ENCODE assay signal across 9 cellular contexts in genomic region chr1:27632387-27633297, GRCh38. TPM values are rescaled to one million over a fixed set of nuclear protein-coding genes. Genes with fewer than 3 reads are reported as not detected.
DNase-seq lines count a peak whose midpoint lies in the region; ATAC-seq, FAIRE-seq and TF ChIP-seq lines count a peak whose summit lies in the region.
"Had no signal": no experiment of that assay in that cellular context is flagged by ENCODE, and none has a peak within 500 bp of the region (broad histone marks: within the 10 kb centered on the region; RNA-seq: fewer than 3 reads in every experiment).

No MANE protein-coding gene starts in this region.

- TF ChIP-seq EP300 in tibial nerve (IDR thresholded peaks at IDR 0.05) = no peak

- H3K36me3 ChIP-seq in left lung = no peaks in the 10 kb centered on the region
- no peaks in the 10 kb centered on the region for H3K36me3 ChIP-seq in tibial nerve

- peaks cover 7 to 92% of the 10 kb centered on the region in 2 donors for H3K4me1 ChIP-seq in left lung
- peaks cover 0 to 59% (median 27%) of the 10 kb centered on the region in 4 donors for H3K4me1 ChIP-seq in tibial nerve

- peaks cover 71% of the 10 kb centered on the region for H3K4me1 Mint-ChIP-seq in activated CD4-positive, alpha-beta memory T cell treated with anti-CD3 and anti-CD28 coated beads, Interleukin-2, amount 10 ng/mL, durations not matched to agents 7 days and 5 days

- 67 to 74% methylated on average over 14 of the region's 14 CpGs for WGBS in tibial nerve, 2 donors

- no peak for DNase-seq in GM12891 (ENCODE audit: insufficient read length, low spot score)
- DNase-seq in activated CD4-positive, alpha-beta memory T cell treated with anti-CD3 and anti-CD28 coated beads, Interleukin-2, amount 10 ng/mL, durations not matched to agents 7 days and 5 days = peak; percentile 69
- DNase-seq in left lung = peak in 1 of 2 donors; percentile 55
- no peak for DNase-seq in tibial nerve (ENCODE audit: low spot score in 2 of 2)
- no peak for DNase-seq in NCI-H69 (lab: John Stamatoyannopoulos, UW)
- no peak for DNase-seq in NCI-H146 treated with DMSO at 0.1 percent for 48 hours (lab: John Stamatoyannopoulos, UW; ENCODE audit: unreplicated experiment)
- no peak for DNase-seq in NCI-H1105 treated with DMSO at 0.1 percent for 48 hours (lab: John Stamatoyannopoulos, UW)

- CTCF ChIA-PET in activated CD4-positive, alpha-beta memory T cell treated with anti-CD3 and anti-CD28 coated beads, Interleukin-2, amount 10 ng/mL, durations not matched to agents 7 days and 5 days (lab: Charles Lee) = interaction anchor here (0.6 to 2.4 kb wide), 6 partner anchors 14 to 276 kb away, joined by 3 to 10 read pairs (median 3); no protein-coding TSS in a partner anchor

- peak; percentile 100 for FAIRE-seq in GM12891 (lab: Jason Lieb, UNC)

- no peaks in the 10 kb centered on the region for H3K9me3 Mint-ChIP-seq in activated CD4-positive, alpha-beta memory T cell treated with anti-CD3 and anti-CD28 coated beads, Interleukin-2, amount 10 ng/mL, durations not matched to agents 7 days and 5 days

- ATAC-seq in HG02759 (IDR thresholded peaks at IDR 0.05; ENCODE audit: unreplicated experiment) (peak; percentile 40), left lung (no peak)

- H3K27me3 Mint-ChIP-seq in activated CD4-positive, alpha-beta memory T cell treated with anti-CD3 and anti-CD28 coated beads, Interleukin-2, amount 10 ng/mL, durations not matched to agents 7 days and 5 days = peaks cover 10% of the 10 kb centered on the region

- peak overlapping the region; percentile 78 to 95 for H3K27ac ChIP-seq in left lung
- H3K27ac ChIP-seq in tibial nerve = peak overlapping the region in 3 of 4 donors; percentile 68 to 78 (median 78)

- TF ChIP-seq POLR2A in GM12891 (IDR thresholded peaks at IDR 0.05; ENCODE audit: low read depth, low read length) (peak; percentile 70), tibial nerve (IDR thresholded peaks at IDR 0.05) (no peak)

- H3K36me3 Mint-ChIP-seq in activated CD4-positive, alpha-beta memory T cell treated with anti-CD3 and anti-CD28 coated beads, Interleukin-2, amount 10 ng/mL, durations not matched to agents 7 days and 5 days (ENCODE audit: low read depth) = no peaks in the 10 kb centered on the region

- peaks cover 0 to 14% of the 10 kb centered on the region in 2 donors for H3K27me3 ChIP-seq in left lung
- H3K27me3 ChIP-seq in tibial nerve = peaks cover 0 to 9% of the 10 kb centered on the region in 2 donors

- peak overlapping the region in 1 of 2 donors; percentile 63 for H3K4me3 ChIP-seq in left lung
- peak overlapping the region in 1 of 4 donors; percentile 59 for H3K4me3 ChIP-seq in tibial nerve

- H3K27ac Mint-ChIP-seq in activated CD4-positive, alpha-beta memory T cell treated with anti-CD3 and anti-CD28 coated beads, Interleukin-2, amount 10 ng/mL, durations not matched to agents 7 days and 5 days = peak overlapping the region; percentile 60

- peak overlapping the region; percentile 40 for H3K4me3 Mint-ChIP-seq in activated CD4-positive, alpha-beta memory T cell treated with anti-CD3 and anti-CD28 coated beads, Interleukin-2, amount 10 ng/mL, durations not matched to agents 7 days and 5 days

- TF ChIP-seq CTCF in left lung (IDR thresholded peaks at IDR 0.05) (no peak), tibial nerve (IDR thresholded peaks at IDR 0.05) (no peak)

- no peaks in the 10 kb centered on the region for H3K9me3 ChIP-seq in left lung
- no peaks in the 10 kb centered on the region for H3K9me3 ChIP-seq in tibial nerve

- POLR2A ChIA-PET in activated CD4-positive, alpha-beta memory T cell treated with anti-CD3 and anti-CD28 coated beads, Interleukin-2, amount 10 ng/mL, durations not matched to agents 7 days and 5 days (lab: Charles Lee) = interaction anchor here (1.0 to 1.7 kb wide), 5 partner anchors 15 to 30 kb away, joined by 3 to 11 read pairs (median 4); no protein-coding TSS in a partner anchor

- intact Hi-C loops in left lung (cut with DNase I) = no loop called here

TF ChIP-seq in GM12891, 5 proteins besides CTCF, POLR2A, EP300 and RAD21:
- TF ChIP-seq TAF1 (IDR thresholded peaks at IDR 0.05; ENCODE audit: low read depth, low read length) (peak; percentile 31; the same call in 1 of the 2 replicates), POLR2AphosphoS5 (IDR thresholded peaks at IDR 0.05; ENCODE audit: low read depth, low read length) (peak; percentile 51; the same call in 1 of the 2 replicates), PAX5 (IDR thresholded peaks at IDR 0.05; ENCODE audit: insufficient read depth, low read length, severe bottlenecking) (no peak), POU2F2 (IDR thresholded peaks at IDR 0.05; ENCODE audit: low read depth, low read length) (no peak), SPI1 (IDR thresholded peaks at IDR 0.05; ENCODE audit: low read depth, low read length) (peak; percentile 63)

RNA-seq across cellular contexts. Expression of gene FGR, which starts 2.3 kb away (rescaled TPM):
- 57.1 TPM for polyA plus RNA-seq in GM12891 (2012; ENCODE audit: low read depth, missing spikeins)
- total RNA-seq in activated CD4-positive, alpha-beta memory T cell treated with anti-CD3 and anti-CD28 coated beads, Interleukin-2, amount 10 ng/mL, durations not matched to agents 7 days and 5 days = not detected
- total RNA-seq in left lung (100 to 1,000 TPM in 1 of 2 donors, 10 to 100 TPM in 1; 44.6 to 126 TPM), tibial nerve (10 to 100 TPM; 18.4 to 63.9 (median 22.6) TPM)
- total RNA-seq: endothelial cell of umbilical vein had no signal

RNA-seq across cellular contexts. Expression of gene AHDC1, which starts 28.7 kb away (rescaled TPM):
- polyA plus RNA-seq in GM12891 (2012; ENCODE audit: low read depth, missing spikeins) = 6.8 TPM
- total RNA-seq in activated CD4-positive, alpha-beta memory T cell treated with anti-CD3 and anti-CD28 coated beads, Interleukin-2, amount 10 ng/mL, durations not matched to agents 7 days and 5 days = 10 to 100 TPM; 16.9 to 18.9 TPM
- 10 to 100 TPM; 35.5 to 38.0 TPM for total RNA-seq in left lung
- total RNA-seq in tibial nerve = 10 to 100 TPM; 26.4 to 39.9 (median 34.6) TPM

RNA-seq across cellular contexts. Expression of gene IFI6, which starts 39.4 kb away (rescaled TPM):
- polyA plus RNA-seq in GM12891 (2012; ENCODE audit: low read depth, missing spikeins) = 77.6 TPM
- total RNA-seq in activated CD4-positive, alpha-beta memory T cell treated with anti-CD3 and anti-CD28 coated beads, Interleukin-2, amount 10 ng/mL, durations not matched to agents 7 days and 5 days = 100 to 1,000 TPM; 577 to 593 TPM
- total RNA-seq in left lung (100 to 1,000 TPM; 170 to 341 TPM), tibial nerve (10 to 100 TPM; 28.2 to 79.3 (median 69.4) TPM)

Comparison
In these comparisons a context has a peak if more than half of its experiments do, and no peak if none do; other contexts are left out.
1. RNA of gene FGR, which starts 2.3 kb away (total RNA-seq): 44.6 to 126 TPM in left lung and 18.4 to 63.9 TPM in tibial nerve; not detected in activated CD4-positive, alpha-beta memory T cell treated with anti-CD3 and anti-CD28 coated beads, Interleukin-2, amount 10 ng/mL, durations not matched to agents 7 days and 5 days; every median in the first group is over 10 times any median in the second.